25 cellular contexts compared by ENCODE assay signal in the genomic region with DNA sequence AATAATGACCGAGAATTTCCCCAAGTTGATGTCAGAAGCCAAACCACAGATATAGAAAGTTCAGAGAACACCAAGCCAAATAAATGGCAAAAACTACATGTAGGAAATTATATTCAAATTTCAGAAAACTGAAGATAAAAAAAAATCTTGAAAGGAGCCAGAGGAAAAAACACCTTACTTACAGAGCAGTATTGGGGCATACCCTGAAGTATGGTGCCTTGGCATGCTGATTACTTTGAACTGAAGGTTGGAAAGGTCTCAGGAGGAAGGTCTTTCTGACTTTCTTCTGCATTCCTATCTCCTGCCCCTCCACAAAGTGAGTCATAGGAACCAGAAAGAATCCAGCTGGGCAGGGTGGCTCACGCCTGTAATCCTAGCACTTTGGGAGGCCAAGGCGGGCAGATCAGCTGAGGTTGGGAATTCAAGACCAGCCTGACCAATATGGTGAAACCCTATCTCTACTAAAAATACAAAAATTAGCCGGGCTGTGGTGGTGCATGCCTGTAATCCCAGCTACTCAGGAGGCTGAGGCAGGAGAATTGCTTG. TPM values are rescaled to one million over a fixed set of nuclear protein-coding genes. Genes with fewer than 3 reads are reported as not detected.
"Had no signal": no experiment of that assay in that cellular context is flagged by ENCODE, and none has a peak within 500 bp of the region (broad histone marks: within the 10 kb centered on the region; RNA-seq: fewer than 3 reads in every experiment).

No MANE protein-coding gene starts in this region.

- DNase-seq: effector memory CD8-positive, alpha-beta T cell; esophagus squamous epithelium; foreskin fibroblast; head of caudate nucleus; left colon; left ventricle myocardium superior; mesenchymal stem cell; midbrain; nucleus accumbens; ovary; small intestine; stimulated activated CD4-positive, alpha-beta T cell treated with anti-CD3 and anti-CD28 coated beads, Interleukin-12 subunit alpha, Interleukin-12 subunit beta, amount 100 ng/mL, for 4 hours; transverse colon had no signal

- H3K9me3 Mint-ChIP-seq: dendritic cell treated with granulocyte-macrophage colony-stimulating factor and Interleukin-4, amounts not matched to agents 40 ng/mL and 50 ng/mL, for 4 days had no signal

- H3K27ac ChIP-seq: esophagus squamous epithelium, hepatocyte, neural progenitor cell, ovary, right atrium auricular region, thoracic aorta, transverse colon had no signal

- H3K9me3 ChIP-seq: esophagus squamous epithelium, ovary, thoracic aorta, transverse colon had no signal

- H3K4me3 ChIP-seq: esophagus squamous epithelium, hepatocyte, lung, neural progenitor cell, ovary, right atrium auricular region, thoracic aorta, transverse colon had no signal

- H3K27ac Mint-ChIP-seq: dendritic cell treated with granulocyte-macrophage colony-stimulating factor and Interleukin-4, amounts not matched to agents 40 ng/mL and 50 ng/mL, for 4 days; effector memory CD8-positive, alpha-beta T cell; natural killer cell treated with Interleukin-12 subunit alpha and Interleukin-12 subunit beta and Interleukin-15 and Interleukin-18, amount 100 ng/mL, for 72 hours; neural progenitor cell had no signal

- H3K4me1 ChIP-seq: esophagus squamous epithelium, transverse colon had no signal

- H3K9ac ChIP-seq: neural progenitor cell had no signal

- H3K27me3 ChIP-seq: neural progenitor cell, ovary, right atrium auricular region had no signal

- H3K36me3 ChIP-seq: esophagus squamous epithelium, neural progenitor cell, ovary, right atrium auricular region, thoracic aorta, transverse colon had no signal

- H3K4me3 Mint-ChIP-seq: dendritic cell treated with granulocyte-macrophage colony-stimulating factor and Interleukin-4, amounts not matched to agents 40 ng/mL and 50 ng/mL, for 4 days; effector memory CD8-positive, alpha-beta T cell; natural killer cell treated with Interleukin-12 subunit alpha and Interleukin-12 subunit beta and Interleukin-15 and Interleukin-18, amount 100 ng/mL, for 72 hours; neural progenitor cell; stimulated activated naive CD8-positive, alpha-beta T cell treated with anti-CD3 and anti-CD28 coated beads, Interleukin-15, Interleukin-2, amounts not matched to agents 100 ng/mL and 50 ng/mL, for 24 hours had no signal

- ATAC-seq: effector memory CD8-positive, alpha-beta T cell; left colon; left ventricle myocardium superior; natural killer cell treated with Interleukin-12 subunit alpha and Interleukin-12 subunit beta and Interleukin-15 and Interleukin-18, amount 100 ng/mL, for 72 hours had no signal

RNA-seq across cellular contexts. Expression of a gene that starts 8.8 kb away (rescaled TPM):
- total RNA-seq: epithelial cell of proximal tubule; esophagus squamous epithelium; hepatocyte; kidney epithelial cell; left colon; left ventricle myocardium superior; lung; natural killer cell treated with Interleukin-12 subunit alpha and Interleukin-12 subunit beta and Interleukin-15 and Interleukin-18, amount 100 ng/mL, for 72 hours; ovary; posterior vena cava; right atrium auricular region; subcutaneous adipose tissue; thoracic aorta; transverse colon had no signal
- polyA plus RNA-seq: hepatocyte, lung, ovary, small intestine had no signal
